ENCODE assay signal across 1 cellular context in the genomic region with DNA sequence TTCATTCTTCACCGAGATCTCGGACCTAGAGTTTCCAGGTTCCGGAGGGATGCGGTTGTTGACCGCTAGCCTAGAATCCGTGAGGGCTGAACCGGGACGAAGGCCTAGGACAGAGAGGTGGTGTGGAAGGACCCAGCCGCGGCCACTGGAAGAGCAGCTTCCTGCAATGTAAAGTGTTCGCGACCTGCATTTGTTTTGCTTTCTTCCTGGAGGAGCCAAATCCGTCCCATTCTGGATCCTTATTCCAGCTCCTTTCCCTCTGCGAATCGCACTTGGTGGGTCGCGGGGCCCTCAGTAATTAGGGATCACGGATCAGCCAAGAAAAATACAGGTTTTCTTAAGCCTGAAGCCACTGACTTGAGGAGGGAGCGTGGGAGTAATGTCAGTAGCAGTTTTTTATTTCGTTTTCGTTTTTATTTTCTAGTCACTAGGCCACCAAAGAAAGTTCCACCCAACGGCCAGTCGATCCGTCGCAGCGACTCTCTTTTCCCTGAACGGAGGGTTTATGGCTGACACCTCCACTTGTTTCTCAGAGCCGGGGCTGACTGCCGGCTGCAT.
TF ChIP-seq lines count a peak whose summit lies in the region.

No MANE protein-coding gene starts in this region.

TF ChIP-seq in H1, 55 proteins besides CTCF, POLR2A, EP300 and RAD21:
- TF ChIP-seq CTBP2 (IDR thresholded peaks at IDR 0.05; ENCODE audit: borderline replicate concordance, insufficient read depth, insufficient read length, low read length) (peak; percentile 5), NRF1 (IDR thresholded peaks at IDR 0.05; ENCODE audit: low read depth, low read length) (no peak)
